ENCODE assay signal across 9 cellular contexts in genomic region chr10:101367569-101368453, GRCh38. TPM values are rescaled to one million over a fixed set of nuclear protein-coding genes. Genes with fewer than 3 reads are reported as not detected.
DNase-seq lines count a peak whose midpoint lies in the region; FAIRE-seq and TF ChIP-seq lines count a peak whose summit lies in the region.
"Had no signal": no experiment of that assay in that cellular context is flagged by ENCODE, and none has a peak within 500 bp of the region (broad histone marks: within the 10 kb centered on the region; RNA-seq: fewer than 3 reads in every experiment).

No MANE protein-coding gene starts in this region.

- peaks cover 7% of the 10 kb centered on the region for H3K4me1 Mint-ChIP-seq in Calu3 (ENCODE audit: low read depth, unreplicated experiment)
- peaks cover 15% of the 10 kb centered on the region for H3K4me1 Mint-ChIP-seq in astrocyte (ENCODE audit: low read depth, unreplicated experiment)

- intact Hi-C loops in Calu3 (cut with micrococcal nuclease; ENCODE audit: unreplicated experiment) = no loop called here

- H2BK120ac ChIP-seq in mesenchymal stem cell (ENCODE audit: low read depth, low read length) = no peak overlapping the region

- H3K9me3 Mint-ChIP-seq in Calu3 (ENCODE audit: low read depth, unreplicated experiment) (no peaks in the 10 kb centered on the region), astrocyte (ENCODE audit: unreplicated experiment) (no peaks in the 10 kb centered on the region)
- H3K9me3 Mint-ChIP-seq: H9 had no signal

- H3K27me3 Mint-ChIP-seq in Calu3 (ENCODE audit: unreplicated experiment) (no peaks in the 10 kb centered on the region), astrocyte (ENCODE audit: low read depth, unreplicated experiment) (no peaks in the 10 kb centered on the region)

- H3K4me3 Mint-ChIP-seq in Calu3 (ENCODE audit: low read depth, unreplicated experiment) (no peak overlapping the region), astrocyte (ENCODE audit: unreplicated experiment) (no peak overlapping the region)
- H3K4me3 Mint-ChIP-seq: H9 had no signal

- TF ChIP-seq CTCF in Calu3 (IDR thresholded peaks at IDR 0.05; ENCODE audit: unreplicated experiment) (no peak), astrocyte (IDR thresholded peaks at IDR 0.05; ENCODE audit: insufficient read depth, low read depth, low read length) (no peak)

- H3K27ac ChIP-seq in astrocyte (ENCODE audit: low read depth, low read length) (peak overlapping the region; percentile 69), mesenchymal stem cell (ENCODE audit: low read length, poor library complexity, severe bottlenecking) (no peak overlapping the region)
- H3K27ac ChIP-seq: KMS-11 had no signal

- no peak overlapping the region for H2BK5ac ChIP-seq in mesenchymal stem cell (ENCODE audit: low read depth, low read length, poor library complexity, severe bottlenecking)

- H3K14ac ChIP-seq in mesenchymal stem cell (ENCODE audit: low read length in 2 of 2) = no peak overlapping the region

- H3K4me1 ChIP-seq in astrocyte (ENCODE audit: insufficient read depth, low read length) (peaks cover 7% of the 10 kb centered on the region), mesenchymal stem cell (ENCODE audit: control insufficient read depth, insufficient read depth, low read depth, low read length) (peaks cover 4% of the 10 kb centered on the region)

- H3K23ac ChIP-seq in mesenchymal stem cell (ENCODE audit: low read length in 2 of 2) = no peak overlapping the region

- H3K4me2 ChIP-seq in astrocyte (ENCODE audit: low read length) = peak overlapping the region; percentile 67
- H3K4me2 ChIP-seq in mesenchymal stem cell (ENCODE audit: low read length, poor library complexity, severe bottlenecking) = no peak overlapping the region
- H3K4me2 ChIP-seq: KMS-11 had no signal

- H2AFZ ChIP-seq in astrocyte (ENCODE audit: low read depth, low read length) (no peak overlapping the region), mesenchymal stem cell (ENCODE audit: low read depth, low read length) (no peak overlapping the region)

- DNase-seq in Calu3 (peak; percentile 23), HT1080 (ENCODE audit: low read depth) (peak; percentile 94), astrocyte (ENCODE audit: low read depth) (peak; percentile 92), mesenchymal stem cell (peak; percentile 46), GM19238 (ENCODE audit: insufficient read length, low spot score) (no peak), ecto neural progenitor cell (ENCODE audit: low spot score) (no peak), foreskin melanocyte (no peak)
- DNase-seq: H9 had no signal

- H4K20me1 ChIP-seq in astrocyte (ENCODE audit: insufficient read depth, low read length) = peaks cover 63% of the 10 kb centered on the region

- H2AK5ac ChIP-seq in mesenchymal stem cell (ENCODE audit: low read length, severe bottlenecking) = no peak overlapping the region

- peaks cover 34% of the 10 kb centered on the region for H3K79me2 ChIP-seq in astrocyte (ENCODE audit: insufficient read depth, low read length)

- H3K79me1 ChIP-seq in mesenchymal stem cell (replicated peaks; ENCODE audit: low read length, poor library complexity, severe bottlenecking) = peaks cover 20% of the 10 kb centered on the region

- FAIRE-seq in astrocyte (lab: Jason Lieb, UNC) = no peak

- 83% methylated on average over 8 of the region's 9 CpGs for WGBS in mesenchymal stem cell

- H3K9me3 ChIP-seq in astrocyte (ENCODE audit: insufficient read depth, low read depth, low read length) (no peaks in the 10 kb centered on the region), mesenchymal stem cell (ENCODE audit: control insufficient read depth, low read length) (no peaks in the 10 kb centered on the region)

- H3K9ac ChIP-seq in astrocyte (ENCODE audit: low read length) (no peak overlapping the region), mesenchymal stem cell (ENCODE audit: low read length) (no peak overlapping the region)
- H3K9ac ChIP-seq: KMS-11 had no signal

- BruUV-seq in Calu3 (replicated peaks; lab: Mats Ljungman, UMichigan) = no TSS peak

- no peak overlapping the region for H3K4me3 ChIP-seq in astrocyte (ENCODE audit: insufficient read depth, low read depth, low read length)
- no peak overlapping the region for H3K4me3 ChIP-seq in mesenchymal stem cell (ENCODE audit: insufficient read depth in 1 of 2, low read depth in 1 of 2, low read length in 2 of 2)

- no peak overlapping the region for H3K18ac ChIP-seq in mesenchymal stem cell (ENCODE audit: low read depth in 1 of 2, low read length in 2 of 2)

- no peak overlapping the region for H4K91ac ChIP-seq in mesenchymal stem cell (ENCODE audit: low read length)

- H3K27me3 ChIP-seq in astrocyte (ENCODE audit: insufficient read depth, low read length) (no peaks in the 10 kb centered on the region), mesenchymal stem cell (ENCODE audit: control insufficient read depth in 1 of 2, insufficient read depth in 1 of 2, low read length in 2 of 2) (no peaks in the 10 kb centered on the region)

- no peak overlapping the region for H4K8ac ChIP-seq in mesenchymal stem cell (ENCODE audit: low read length)

- no peak overlapping the region for H2BK12ac ChIP-seq in mesenchymal stem cell (ENCODE audit: low read length in 2 of 2)

- CTCF ChIA-PET in Calu3 (lab: Charles Lee) = interaction anchor here (0.6 to 1.0 kb wide), 3 partner anchors 14 to 154 kb away, joined by 3 to 5 read pairs (median 4); partner anchors contain the start of gene BTRC

- H2BK15ac ChIP-seq in mesenchymal stem cell (ENCODE audit: low read depth, poor library complexity, severe bottlenecking) = no peak overlapping the region

- H3K4ac ChIP-seq in mesenchymal stem cell (ENCODE audit: low read depth in 1 of 2, low read length in 2 of 2) = no peak overlapping the region

- H3K36me3 Mint-ChIP-seq in Calu3 (ENCODE audit: insufficient read depth, unreplicated experiment) (no peaks in the 10 kb centered on the region), astrocyte (ENCODE audit: low read depth, unreplicated experiment) (peaks cover 8% of the 10 kb centered on the region)

- no peaks in the 10 kb centered on the region for H3K36me3 ChIP-seq in astrocyte (ENCODE audit: insufficient read depth, low read length)
- peaks cover 3 to 16% of the 10 kb centered on the region in 2 experiments for H3K36me3 ChIP-seq in mesenchymal stem cell (ENCODE audit: control insufficient read depth in 1 of 2, insufficient read depth in 2 of 2, low read depth in 1 of 2, low read length in 2 of 2)

- H3K27ac Mint-ChIP-seq in Calu3 (ENCODE audit: unreplicated experiment) (peak overlapping the region; percentile 63), astrocyte (ENCODE audit: unreplicated experiment) (peak overlapping the region; percentile 55)

RNA-seq across cellular contexts. Expression of gene BTRC, which starts 13.8 kb away (rescaled TPM):
- total RNA-seq in Calu3 (2022) = 7.9 and 10.8 TPM in 2 replicates
- 6.2 and 6.4 TPM in 2 replicates for total RNA-seq in HT1080 (2014; rRNA removed; shearing (Covaris generic))
- 6.4 and 7.2 TPM in 2 replicates for polyA plus RNA-seq in HT1080 (2015; cell fraction: cytosol; rRNA removed)
- 9.3 and 10.1 TPM in 2 replicates for polyA plus RNA-seq in HT1080 (2015; cell fraction: nucleus; rRNA removed)
- 32.8 and 33.3 TPM in 2 replicates for total RNA-seq in astrocyte
- 7.5 TPM for polyA plus RNA-seq in mesenchymal stem cell (2013, experiment 1 of 2)
- 7.7 TPM for polyA plus RNA-seq in mesenchymal stem cell (2013, experiment 2 of 2)

Comparison
In these comparisons a context has a peak if more than half of its experiments do, and no peak if none do; other contexts are left out.
1. DNase-seq: peak in Calu3 (single experiment), HT1080 (single experiment), astrocyte (single experiment) and mesenchymal stem cell (single experiment); none in GM19238 (single experiment), ecto neural progenitor cell (single experiment) and foreskin melanocyte (single experiment).